13 cellular contexts compared by ENCODE assay signal in genomic region chr11:19673924-19674390, GRCh38. TPM values are rescaled to one million over a fixed set of nuclear protein-coding genes. Genes with fewer than 3 reads are reported as not detected.
DNase-seq lines count a peak whose midpoint lies in the region; ATAC-seq and TF ChIP-seq lines count a peak whose summit lies in the region.
"Had no signal": no experiment of that assay in that cellular context is flagged by ENCODE, and none has a peak within 500 bp of the region (broad histone marks: within the 10 kb centered on the region; RNA-seq: fewer than 3 reads in every experiment).

No MANE protein-coding gene starts in this region.

- peak; percentile 77 for DNase-seq in NCI-H446 treated with DMSO at 0.1 percent for 48 hours (lab: John Stamatoyannopoulos, UW)
- DNase-seq in medulla oblongata (ENCODE audit: extremely low spot score) = peak; percentile 71
- peak; percentile 74 for DNase-seq in testis
- DNase-seq in GM10248 (ENCODE audit: extremely low spot score) = no peak
- DNase-seq: effector CD8-positive, alpha-beta T cell; H7; RPMI8226 had no signal

- H3K4me1 ChIP-seq in esophagus (ENCODE audit: control insufficient read depth in 2 of 2, insufficient read depth in 2 of 2, low read length in 1 of 2) (peaks cover 2 to 37% of the 10 kb centered on the region in 2 donors), testis (peaks cover 8% of the 10 kb centered on the region)
- H3K4me1 ChIP-seq: parathyroid adenoma had no signal

- ATAC-seq in HG02678 (IDR thresholded peaks at IDR 0.05; ENCODE audit: unreplicated experiment) (no peak), HG02970 (IDR thresholded peaks at IDR 0.05; ENCODE audit: low FRiP score, unreplicated experiment) (no peak), GM18520 (IDR thresholded peaks at IDR 0.05; ENCODE audit: unreplicated experiment) (no peak)
- ATAC-seq: K562 had no signal

- POLR2A ChIA-PET in GM10248 (lab: Yijun Ruan, JAX) = no interaction called here

- H3K36me3 ChIP-seq in esophagus (ENCODE audit: control insufficient read depth in 2 of 2, insufficient read depth in 2 of 2, low read length in 1 of 2) (no peaks in the 10 kb centered on the region), testis (ENCODE audit: low read depth, missing control alignments) (no peaks in the 10 kb centered on the region)

- TF ChIP-seq CTCF in testis (IDR thresholded peaks at IDR 0.05) (no peak), GM10248 (IDR thresholded peaks at IDR 0.05; ENCODE audit: control extremely low read depth, extremely low read depth, low read depth, missing control alignments) (no peak)

- H3K4me3 ChIP-seq in esophagus (ENCODE audit: low read depth in 1 of 2, low read length in 2 of 2) (no peak overlapping the region), testis (no peak overlapping the region)
- H3K4me3 ChIP-seq: K562 had no signal

- CTCF ChIA-PET in GM10248 (lab: Yijun Ruan, JAX) = interaction anchor here (0.9 to 2.2 kb wide), 2 partner anchors 9 to 10 kb away, joined by 3 to 5 read pairs; no protein-coding TSS in a partner anchor

- intact Hi-C loops in testis (cut with DNase I; ENCODE audit: low total_unique reads) = no loop called here

- TF ChIP-seq POLR2A in testis (IDR thresholded peaks at IDR 0.05) = no peak

- H3K27me3 ChIP-seq in esophagus (ENCODE audit: control insufficient read depth in 1 of 2, insufficient read depth in 2 of 2, low read length in 2 of 2) (no peaks in the 10 kb centered on the region), testis (no peaks in the 10 kb centered on the region)

- H3K27ac ChIP-seq in esophagus (ENCODE audit: low read depth in 2 of 2, low read length in 1 of 2) (peak overlapping the region; percentile 69 to 88), testis (peak overlapping the region in 1 of 2 donors; percentile 30)
- H3K27ac ChIP-seq: parathyroid adenoma had no signal

- 41 to 55% methylated on average over 12 of the region's 12 CpGs for WGBS in esophagus, 2 donors
- WGBS in testis, 2 donors = 48 to 57% methylated on average over 12 of the region's 12 CpGs

- H3K9me3 ChIP-seq in esophagus (ENCODE audit: control insufficient read depth in 2 of 2, insufficient read depth in 1 of 2, low read depth in 1 of 2, low read length in 1 of 2) (no peaks in the 10 kb centered on the region), testis (no peaks in the 10 kb centered on the region)

RNA-seq across cellular contexts. Expression of gene NAV2, which starts 38.7 kb away (rescaled TPM):
- 1 to 10 TPM; 4.3 to 9.7 TPM for polyA plus RNA-seq in esophagus
- 1 to 10 TPM; 3.4 to 6.0 TPM for total RNA-seq in testis
- polyA plus RNA-seq in testis (ENCODE audit: insufficient read depth, low read depth, low replicate concordance) = 3.9 TPM
